21 cellular contexts compared by ENCODE assay signal in genomic region chr5:540215-541147, GRCh38. TPM values are rescaled to one million over a fixed set of nuclear protein-coding genes. Genes with fewer than 3 reads are reported as not detected.
DNase-seq lines count a peak whose midpoint lies in the region; TF ChIP-seq lines count a peak whose summit lies in the region.
"Had no signal": no experiment of that assay in that cellular context is flagged by ENCODE, and none has a peak within 500 bp of the region (broad histone marks: within the 10 kb centered on the region; RNA-seq: fewer than 3 reads in every experiment).

No MANE protein-coding gene starts in this region.

- no peak for TF ChIP-seq CTCF in Calu3 (IDR thresholded peaks at IDR 0.05; ENCODE audit: unreplicated experiment)
- no peak for TF ChIP-seq CTCF in chondrocyte (IDR thresholded peaks at IDR 0.05)
- no peak for TF ChIP-seq CTCF in progenitor cell of endocrine pancreas (IDR thresholded peaks at IDR 0.05; ENCODE audit: unreplicated experiment)

- H3K27ac Mint-ChIP-seq in Calu3 (ENCODE audit: unreplicated experiment), result no peak overlapping the region
- no peak overlapping the region for H3K27ac Mint-ChIP-seq in chondrocyte (ENCODE audit: unreplicated experiment)
- no peak overlapping the region for H3K27ac Mint-ChIP-seq in progenitor cell of endocrine pancreas
- H3K27ac Mint-ChIP-seq: activated naive CD4-positive, alpha-beta T cell treated with anti-CD3 and anti-CD28 coated beads, Interleukin-2, amount 50 U/mL, for 72 hours; IgD-negative memory B cell; naive thymus-derived CD4-positive, alpha-beta T cell had no signal

- H3K4me1 Mint-ChIP-seq in Calu3 (ENCODE audit: low read depth, unreplicated experiment), result peaks cover 10% of the 10 kb centered on the region
- no peaks in the 10 kb centered on the region for H3K4me1 Mint-ChIP-seq in chondrocyte (ENCODE audit: low read depth)
- peaks cover 18% of the 10 kb centered on the region for H3K4me1 Mint-ChIP-seq in progenitor cell of endocrine pancreas (ENCODE audit: low read depth)

- no TSS peak for BruUV-seq in Calu3 (replicated peaks; lab: Mats Ljungman, UMichigan)

- H3K9me3 Mint-ChIP-seq in Calu3 (ENCODE audit: low read depth, unreplicated experiment) (no peaks in the 10 kb centered on the region), chondrocyte (ENCODE audit: low read depth) (no peaks in the 10 kb centered on the region), progenitor cell of endocrine pancreas (ENCODE audit: low read depth) (no peaks in the 10 kb centered on the region)
- H3K9me3 Mint-ChIP-seq: activated naive CD4-positive, alpha-beta T cell treated with anti-CD3 and anti-CD28 coated beads, Interleukin-2, amount 50 U/mL, for 72 hours; effector memory CD8-positive, alpha-beta T cell; naive thymus-derived CD4-positive, alpha-beta T cell had no signal

- peak; percentile 26 for DNase-seq in activated CD4-positive, CD25-positive, alpha-beta regulatory T cell treated with anti-CD3 and anti-CD28 coated beads, Interleukin-2, amount 50 U/mL, for 72 hours
- DNase-seq in activated CD4-positive, CD25-positive, alpha-beta regulatory T cell (lab: John Stamatoyannopoulos, UW), result no peak
- DNase-seq in Calu3 (no peak), chondrocyte (ENCODE audit: low spot score) (peak; percentile 68), progenitor cell of endocrine pancreas (ENCODE audit: low spot score, unreplicated experiment) (no peak), RKO (ENCODE audit: low spot score) (no peak), putamen (ENCODE audit: low spot score) (no peak)
- no peak for DNase-seq in central memory CD4-positive, alpha-beta T cell
- DNase-seq: activated T-cell treated with anti-CD3 and anti-CD28 coated beads, Interleukin-2, amount 50 U/mL, for 1 hour; effector memory CD8-positive, alpha-beta T cell; mesendoderm; MM.1S; NCI-H1436 treated with DMSO at 0.1 percent for 48 hours; NCI-H2171; NCI-H526 treated with DMSO at 0.1 percent for 48 hours; OCI-M1; SJCRH30; stimulated activated CD4-positive, alpha-beta T cell treated with anti-CD3 and anti-CD28 coated beads, Interleukin-4, amount 100 ng/mL, for 24 hours had no signal

- no peaks in the 10 kb centered on the region for H3K36me3 Mint-ChIP-seq in Calu3 (ENCODE audit: insufficient read depth, unreplicated experiment)
- peaks cover 2% of the 10 kb centered on the region for H3K36me3 Mint-ChIP-seq in chondrocyte (ENCODE audit: low read depth)
- no peaks in the 10 kb centered on the region for H3K36me3 Mint-ChIP-seq in progenitor cell of endocrine pancreas (ENCODE audit: insufficient read depth)
- H3K36me3 Mint-ChIP-seq: activated naive CD4-positive, alpha-beta T cell treated with anti-CD3 and anti-CD28 coated beads, Interleukin-2, amount 50 U/mL, for 72 hours; IgD-negative memory B cell; naive thymus-derived CD4-positive, alpha-beta T cell had no signal

- H3K27me3 Mint-ChIP-seq in Calu3 (ENCODE audit: unreplicated experiment), result peaks cover 78% of the 10 kb centered on the region
- H3K27me3 Mint-ChIP-seq in chondrocyte (ENCODE audit: low read depth), result peaks cover 18% of the 10 kb centered on the region
- peaks cover 39% of the 10 kb centered on the region for H3K27me3 Mint-ChIP-seq in progenitor cell of endocrine pancreas

- peak overlapping the region; percentile 30 for H3K4me3 Mint-ChIP-seq in Calu3 (ENCODE audit: low read depth, unreplicated experiment)
- no peak overlapping the region for H3K4me3 Mint-ChIP-seq in chondrocyte (ENCODE audit: unreplicated experiment)
- peak overlapping the region; percentile 21 for H3K4me3 Mint-ChIP-seq in progenitor cell of endocrine pancreas (ENCODE audit: low read depth)
- H3K4me3 Mint-ChIP-seq: effector memory CD8-positive, alpha-beta T cell; IgD-negative memory B cell; naive thymus-derived CD4-positive, alpha-beta T cell had no signal

- intact Hi-C loops in Calu3 (cut with micrococcal nuclease; ENCODE audit: unreplicated experiment), result no loop called here

- CTCF ChIA-PET in Calu3 (lab: Charles Lee), result no interaction called here

RNA-seq across cellular contexts. Expression of gene SLC9A3, which starts 16.2 kb away (rescaled TPM):
- total RNA-seq in Calu3 (2022), result 1.1 and 2.0 TPM in 2 replicates
- 0.95 to 1.4 TPM (median 1.1 TPM) in 3 replicates for total RNA-seq in chondrocyte
- total RNA-seq in progenitor cell of endocrine pancreas, result 1.6 and 1.7 TPM in 2 replicates

Comparison
In these comparisons a context has a peak if more than half of its experiments do, and no peak if none do; other contexts are left out.
1. DNase-seq: peak in activated CD4-positive, CD25-positive, alpha-beta regulatory T cell treated with anti-CD3 and anti-CD28 coated beads, Interleukin-2, amount 50 U/mL, for 72 hours (single experiment) and chondrocyte (single experiment); none in activated CD4-positive, CD25-positive, alpha-beta regulatory T cell (0 of 4), Calu3 (single experiment), progenitor cell of endocrine pancreas (single experiment), central memory CD4-positive, alpha-beta T cell (single experiment), RKO (single experiment) and putamen (single experiment).